23 cellular contexts compared by ENCODE assay signal in the genomic region with DNA sequence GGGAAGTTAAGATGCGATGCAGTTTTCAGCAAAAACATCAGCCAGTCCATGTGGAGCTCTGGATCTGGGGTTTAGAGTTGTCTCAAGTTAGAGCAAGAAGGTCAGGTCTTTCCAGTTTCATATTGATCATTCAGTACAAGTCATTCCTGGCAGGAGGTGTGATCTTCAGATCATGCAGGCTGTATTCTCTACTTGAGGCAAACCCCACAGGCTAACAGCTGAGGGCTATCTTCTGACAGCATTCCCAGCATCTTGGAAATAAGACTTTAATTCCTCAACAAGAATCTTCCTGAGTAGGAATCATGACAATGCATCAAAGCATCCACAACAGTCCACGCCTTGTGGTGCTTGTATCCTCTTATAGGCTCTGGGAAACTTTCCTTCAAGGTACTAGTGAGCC.
A peak's percentile ranks its signal among the peaks of the same experiment; 100 is the strongest.
DNase-seq lines count a peak whose midpoint lies in the region; ATAC-seq and TF ChIP-seq lines count a peak whose summit lies in the region.
"Had no signal": no experiment of that assay in that cellular context is flagged by ENCODE, and none has a peak within 500 bp of the region (broad histone marks: within the 10 kb centered on the region; RNA-seq: fewer than 3 reads in every experiment).

No MANE protein-coding gene starts in this region.

- H3K4me1 Mint-ChIP-seq in activated naive CD8-positive, alpha-beta T cell treated with anti-CD3 and anti-CD28 coated beads, Interleukin-2, amount 50 U/mL, for 24 hours = peaks cover 30% of the 10 kb centered on the region
- H3K4me1 Mint-ChIP-seq in activated naive CD8-positive, alpha-beta T cell treated with anti-CD3 and anti-CD28 coated beads for 36 hours = peaks cover 7% of the 10 kb centered on the region
- H3K4me1 Mint-ChIP-seq in glutamatergic neuron (ENCODE audit: low read depth, unreplicated experiment) = peaks cover 55% of the 10 kb centered on the region

- TF ChIP-seq CTCF in IMR-90 (conservative IDR thresholded peaks at IDR 0.05; ENCODE audit: low read depth, low read length) = no peak
- no peak for TF ChIP-seq CTCF in glutamatergic neuron (IDR thresholded peaks at IDR 0.05; ENCODE audit: partially characterized antibody, unreplicated experiment)

- no peak overlapping the region for H3K27ac Mint-ChIP-seq in activated naive CD8-positive, alpha-beta T cell treated with anti-CD3 and anti-CD28 coated beads, Interleukin-2, amount 50 U/mL, for 24 hours
- H3K27ac Mint-ChIP-seq in activated naive CD8-positive, alpha-beta T cell treated with anti-CD3 and anti-CD28 coated beads for 36 hours = no peak overlapping the region
- H3K27ac Mint-ChIP-seq in glutamatergic neuron (ENCODE audit: unreplicated experiment) = peak overlapping the region; percentile 34
- H3K27ac Mint-ChIP-seq: CD4-positive, alpha-beta T cell; GM23338; H9 had no signal

- H4K5ac ChIP-seq in IMR-90 (ENCODE audit: low read depth, low read length) = peak overlapping the region; percentile 47

- H3K4me3 Mint-ChIP-seq in activated naive CD8-positive, alpha-beta T cell treated with anti-CD3 and anti-CD28 coated beads, Interleukin-2, amount 50 U/mL, for 24 hours = no peak overlapping the region
- H3K4me3 Mint-ChIP-seq in activated naive CD8-positive, alpha-beta T cell treated with anti-CD3 and anti-CD28 coated beads for 36 hours = no peak overlapping the region
- H3K4me3 Mint-ChIP-seq in glutamatergic neuron (ENCODE audit: unreplicated experiment) = no peak overlapping the region
- H3K4me3 Mint-ChIP-seq: CD4-positive, alpha-beta T cell; GM23338; H9 had no signal

- no peaks in the 10 kb centered on the region for H3K36me3 Mint-ChIP-seq in activated naive CD8-positive, alpha-beta T cell treated with anti-CD3 and anti-CD28 coated beads, Interleukin-2, amount 50 U/mL, for 24 hours (ENCODE audit: low read depth)
- no peaks in the 10 kb centered on the region for H3K36me3 Mint-ChIP-seq in activated naive CD8-positive, alpha-beta T cell treated with anti-CD3 and anti-CD28 coated beads for 36 hours
- H3K36me3 Mint-ChIP-seq in glutamatergic neuron (ENCODE audit: unreplicated experiment) = peaks cover 4% of the 10 kb centered on the region

- peak overlapping the region; percentile 49 for H2BK5ac ChIP-seq in IMR-90 (ENCODE audit: low read depth, low read length, poor library complexity, severe bottlenecking)

- peak overlapping the region; percentile 84 for H4K91ac ChIP-seq in IMR-90 (ENCODE audit: insufficient read depth, low read depth, low read length)

- H2AK9ac ChIP-seq in IMR-90 (replicated peaks; ENCODE audit: low read depth, low read length, poor library complexity) = no peak overlapping the region

- no peak for DNase-seq in activated naive CD8-positive, alpha-beta T cell treated with anti-CD3 and anti-CD28 coated beads, Interleukin-2, amount 50 U/mL, for 24 hours
- no peak for DNase-seq in activated naive CD8-positive, alpha-beta T cell treated with anti-CD3 and anti-CD28 coated beads for 36 hours
- DNase-seq in IMR-90 = peak; percentile 46
- DNase-seq in glutamatergic neuron = no peak
- no peak for DNase-seq in anterior cingulate cortex (lab: John Stamatoyannopoulos, UW)
- no peak for DNase-seq in Right ventricle myocardium inferior (ENCODE audit: missing footprints)
- DNase-seq: AML-193; CD4-positive, alpha-beta T cell; COR-L47; DMS53; H9; KBM-7; MG63; NCI-H1694; NCI-H2029 treated with DMSO at 0.1 percent for 48 hours; NCI-H526 treated with DMSO at 0.1 percent for 48 hours; PC-9; RPMI8226; SHP77 had no signal

- TF ChIP-seq POLR2A in IMR-90 (IDR thresholded peaks at IDR 0.05; ENCODE audit: low read depth, low read length) = no peak

- H3K56ac ChIP-seq in IMR-90 (ENCODE audit: extremely low read depth, insufficient read depth, low read length) = no peak overlapping the region

- no peak overlapping the region for H3K4me2 ChIP-seq in IMR-90 (ENCODE audit: low read depth, low read length)
- H3K4me2 ChIP-seq: A549; BLaER1 treated with 17β-estradiol and CSF1 and Interleukin-3, amounts not matched to agents 10 nM and 100 nM; GM23338; PC-9 had no signal

- no peaks in the 10 kb centered on the region for H3K36me3 ChIP-seq in IMR-90 (ENCODE audit: control insufficient read depth, insufficient read depth, low read length)
- H3K36me3 ChIP-seq: BLaER1 treated with 17β-estradiol and CSF1 and Interleukin-3, amounts not matched to agents 10 nM and 100 nM; MG63 had no signal

- TF ChIP-seq RAD21 in IMR-90 (IDR thresholded peaks at IDR 0.05; ENCODE audit: low read length) = no peak

- H3K9me3 ChIP-seq in IMR-90 (ENCODE audit: control insufficient read depth, insufficient read depth, low read length) = no peaks in the 10 kb centered on the region
- H3K9me3 ChIP-seq: A549; BLaER1 treated with 17β-estradiol and CSF1 and Interleukin-3, amounts not matched to agents 10 nM and 100 nM; MG63 had no signal

- H2BK15ac ChIP-seq in IMR-90 (ENCODE audit: low read depth, low read length) = peak overlapping the region; percentile 93

- H3K4me1 ChIP-seq in IMR-90 (ENCODE audit: control insufficient read depth, insufficient read depth, low read length) = peaks cover 10% of the 10 kb centered on the region
- H3K4me1 ChIP-seq: BLaER1 treated with 17β-estradiol and CSF1 and Interleukin-3, amounts not matched to agents 10 nM and 100 nM had no signal

- peak overlapping the region; percentile 81 for H2AK5ac ChIP-seq in IMR-90 (ENCODE audit: low read depth, low read length)

- CTCF ChIA-PET in IMR-90 (lab: Yijun Ruan, JAX) = no interaction called here

- no TSS peak for BruUV-seq in IMR-90 (replicated peaks; lab: Mats Ljungman, UMichigan)

- peak overlapping the region; percentile 97 for H3K4ac ChIP-seq in IMR-90 (ENCODE audit: low read depth, low read length)

- H3K27ac ChIP-seq in IMR-90 (ENCODE audit: insufficient read depth, low read length) = no peak overlapping the region; the same call in 1 of the 2 replicates
- H3K27ac ChIP-seq: BLaER1 treated with 17β-estradiol and CSF1 and Interleukin-3, amounts not matched to agents 10 nM and 100 nM; PC-9 had no signal

- H2BK20ac ChIP-seq in IMR-90 (ENCODE audit: low read depth, low read length) = peak overlapping the region; percentile 99

- peak overlapping the region; percentile 71 for H3K18ac ChIP-seq in IMR-90 (ENCODE audit: low read depth, low read length)

- intact Hi-C loops in IMR-90 (cut with micrococcal nuclease) (no loop called here), Right ventricle myocardium inferior (cut with DNase I) (no loop called here)

- no peak overlapping the region for H3K9ac ChIP-seq in IMR-90 (ENCODE audit: low read depth, low read length)
- H3K9ac ChIP-seq: BLaER1 treated with 17β-estradiol and CSF1 and Interleukin-3, amounts not matched to agents 10 nM and 100 nM had no signal

- H3K14ac ChIP-seq in IMR-90 (replicated peaks; ENCODE audit: low read depth, low read length) = peak overlapping the region; percentile 67

- H3K79me1 ChIP-seq in IMR-90 (ENCODE audit: low read depth in 1 of 2, low read length in 2 of 2) = peaks cover 0 to 5% of the 10 kb centered on the region in 2 experiments; a peak in 2 of 4 replicates

- H3K4me3 ChIP-seq in IMR-90 (ENCODE audit: insufficient read depth, low read depth, low read length) = no peak overlapping the region
- H3K4me3 ChIP-seq: A549; BLaER1 treated with 17β-estradiol and CSF1 and Interleukin-3, amounts not matched to agents 10 nM and 100 nM; GM23338; MG63; PC-9 had no signal

- peak overlapping the region in 1 of 2 experiments; percentile 72; a peak in 1 of 4 replicates for H4K8ac ChIP-seq in IMR-90 (ENCODE audit: low read depth in 2 of 2, low read length in 2 of 2)

- H3K23ac ChIP-seq in IMR-90 (ENCODE audit: low read depth, low read length) = peak overlapping the region; percentile 82; the same call in 1 of the 2 replicates

- H4K20me1 ChIP-seq in IMR-90 (ENCODE audit: insufficient read depth, low read length) = no peaks in the 10 kb centered on the region
- H4K20me1 ChIP-seq: BLaER1 treated with 17β-estradiol and CSF1 and Interleukin-3, amounts not matched to agents 10 nM and 100 nM had no signal

- no peaks in the 10 kb centered on the region for H3K9me3 Mint-ChIP-seq in activated naive CD8-positive, alpha-beta T cell treated with anti-CD3 and anti-CD28 coated beads, Interleukin-2, amount 50 U/mL, for 24 hours
- no peaks in the 10 kb centered on the region for H3K9me3 Mint-ChIP-seq in activated naive CD8-positive, alpha-beta T cell treated with anti-CD3 and anti-CD28 coated beads for 36 hours
- peaks cover 17% of the 10 kb centered on the region for H3K9me3 Mint-ChIP-seq in glutamatergic neuron (ENCODE audit: unreplicated experiment)
- H3K9me3 Mint-ChIP-seq: CD4-positive, alpha-beta T cell; GM23338 had no signal

- peak overlapping the region; percentile 99 for H2BK120ac ChIP-seq in IMR-90 (ENCODE audit: low read depth, low read length)

- no peaks in the 10 kb centered on the region for H3K27me3 ChIP-seq in IMR-90 (ENCODE audit: control insufficient read depth, insufficient read depth, low read length)
- H3K27me3 ChIP-seq: BLaER1 treated with 17β-estradiol and CSF1 and Interleukin-3, amounts not matched to agents 10 nM and 100 nM; MG63 had no signal

- POLR2A ChIA-PET in IMR-90 (lab: Charles Lee; ENCODE audit: unreplicated experiment) = no interaction called here

- H3K9me1 ChIP-seq in IMR-90 (ENCODE audit: insufficient read depth, low read length) = peaks cover 16% of the 10 kb centered on the region

- ATAC-seq in activated naive CD8-positive, alpha-beta T cell treated with anti-CD3 and anti-CD28 coated beads, Interleukin-2, amount 50 U/mL, for 24 hours = peak; percentile 48
- peak; percentile 28 for ATAC-seq in IMR-90 (ENCODE audit: low read depth)
- no peak for ATAC-seq in GM19455 (IDR thresholded peaks at IDR 0.05; ENCODE audit: unreplicated experiment)
- ATAC-seq in Right ventricle myocardium inferior = no peak
- ATAC-seq: A549, GM23338 had no signal

- peak overlapping the region; percentile 19 for H2AFZ ChIP-seq in IMR-90 (replicated peaks; ENCODE audit: low read length, poor library complexity)
- H2AFZ ChIP-seq: GM23338, PC-9 had no signal

- WGBS in IMR-90 (ENCODE audit: extremely low coverage in 2 of 2, insufficient read length in 1 of 2), 2 experiments = 80% methylated on average over 1 of the region's 2 CpGs; no CpG with 5 or more reads in 1 of the 2 experiments

- in situ Hi-C loops in IMR-90 (cut with MboI; ENCODE audit: low sequenced_read_pairs) = no loop called here

- dilution Hi-C loops in IMR-90 (cut with HindIII; ENCODE audit: low sequenced_read_pairs, unreplicated experiment) = no loop called here

- H3K27me3 Mint-ChIP-seq in activated naive CD8-positive, alpha-beta T cell treated with anti-CD3 and anti-CD28 coated beads, Interleukin-2, amount 50 U/mL, for 24 hours = no peaks in the 10 kb centered on the region
- H3K27me3 Mint-ChIP-seq in activated naive CD8-positive, alpha-beta T cell treated with anti-CD3 and anti-CD28 coated beads for 36 hours = no peaks in the 10 kb centered on the region
- H3K27me3 Mint-ChIP-seq in glutamatergic neuron (ENCODE audit: unreplicated experiment) = peaks cover 7% of the 10 kb centered on the region
- H3K27me3 Mint-ChIP-seq: CD4-positive, alpha-beta T cell had no signal

TF ChIP-seq in IMR-90, 13 proteins besides CTCF, POLR2A, EP300 and RAD21 (continues in another document):
- TF ChIP-seq CHD1 (IDR thresholded peaks at IDR 0.05; ENCODE audit: low read depth, low read length) (no peak), RFX5 (IDR thresholded peaks at IDR 0.05; ENCODE audit: low read depth, low read length) (no peak), MXI1 (IDR thresholded peaks at IDR 0.05; ENCODE audit: borderline replicate concordance, low read depth, low read length) (no peak), FOS (IDR thresholded peaks at IDR 0.05; ENCODE audit: low read depth, low read length) (no peak)

Comparison
In these comparisons a context has a peak if more than half of its experiments do, and no peak if none do; other contexts are left out.
1. ATAC-seq: peak in activated naive CD8-positive, alpha-beta T cell treated with anti-CD3 and anti-CD28 coated beads, Interleukin-2, amount 50 U/mL, for 24 hours (single experiment) and IMR-90 (single experiment); none in GM19455 (single experiment) and Right ventricle myocardium inferior (single experiment).